15 cellular contexts compared by ENCODE assay signal in the genomic region with DNA sequence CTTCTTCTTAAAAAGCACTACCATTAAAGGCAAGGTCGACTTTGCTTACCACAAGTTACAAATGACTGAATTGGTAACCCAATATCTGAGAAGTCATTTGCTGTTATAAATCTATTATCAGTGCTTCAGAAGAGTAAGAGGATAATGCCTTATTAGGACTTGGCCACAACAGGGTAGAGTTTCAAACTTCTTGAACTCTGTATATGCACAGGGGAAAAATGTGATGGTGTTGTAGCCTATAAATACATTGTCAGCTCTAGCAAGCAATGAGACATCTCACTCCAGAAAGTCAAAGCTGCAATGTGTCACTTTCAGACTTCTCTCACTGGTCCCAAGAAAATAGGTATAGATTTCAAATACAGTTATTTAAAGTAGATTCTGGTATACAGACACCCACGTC. TPM values are rescaled to one million over a fixed set of nuclear protein-coding genes. Genes with fewer than 3 reads are reported as not detected.
A peak's percentile ranks its signal among the peaks of the same experiment; 100 is the strongest.
DNase-seq lines count a peak whose midpoint lies in the region; ATAC-seq and TF ChIP-seq lines count a peak whose summit lies in the region.
"Had no signal": no experiment of that assay in that cellular context is flagged by ENCODE, and none has a peak within 500 bp of the region (broad histone marks: within the 10 kb centered on the region; RNA-seq: fewer than 3 reads in every experiment).

No MANE protein-coding gene starts in this region.

- H3K4me2 ChIP-seq in PC-9: no peak overlapping the region

- ATAC-seq in GM18868 (IDR thresholded peaks at IDR 0.05; ENCODE audit: unreplicated experiment): peak; percentile 67
- peak; percentile 70 for ATAC-seq in GM21786 (IDR thresholded peaks at IDR 0.05; ENCODE audit: unreplicated experiment)
- ATAC-seq in HG03103 (IDR thresholded peaks at IDR 0.05; ENCODE audit: low read depth, unreplicated experiment): peak; percentile 45
- ATAC-seq in gastroesophageal sphincter: no peak
- ATAC-seq: foreskin keratinocyte had no signal

- H2AFZ ChIP-seq in PC-9: peak overlapping the region; percentile 43; the same call in 1 of the 2 replicates
- H2AFZ ChIP-seq: GM23248 had no signal

- H3K4me1 ChIP-seq in PC-9 (replicated peaks; ENCODE audit: insufficient read depth) (no peaks in the 10 kb centered on the region), gastroesophageal sphincter (no peaks in the 10 kb centered on the region)
- H3K4me1 ChIP-seq: foreskin keratinocyte had no signal

- intact Hi-C loops in PC-9 (cut with micrococcal nuclease; ENCODE audit: unreplicated experiment): no loop called here

- H3K36me3 ChIP-seq in PC-9 (ENCODE audit: low read depth) (no peaks in the 10 kb centered on the region), gastroesophageal sphincter (no peaks in the 10 kb centered on the region)
- H3K36me3 ChIP-seq: SJCRH30 had no signal

- no peaks in the 10 kb centered on the region for H4K20me1 ChIP-seq in PC-9 (ENCODE audit: insufficient read depth)

- no peaks in the 10 kb centered on the region; the same call in 1 of the 2 replicates for H3K9me3 ChIP-seq in PC-9 (ENCODE audit: insufficient read depth, low read depth)
- no peaks in the 10 kb centered on the region for H3K9me3 ChIP-seq in gastroesophageal sphincter
- H3K9me3 ChIP-seq: SJCRH30 had no signal

- DNase-seq in PC-9 (no peak), HuH-7.5 (ENCODE audit: low spot score) (no peak), SKM-1 (lab: John Stamatoyannopoulos, UW; ENCODE audit: unreplicated experiment) (no peak), T1000 (lab: John Stamatoyannopoulos, UW) (no peak)
- DNase-seq: activated naive CD4-positive, alpha-beta T cell treated with anti-CD3 and anti-CD28 coated beads, Interleukin-2, amount 50 U/mL, for 16 hours; foreskin keratinocyte; GM23248; NCI-H2081 treated with DMSO at 0.1 percent for 48 hours; nucleus accumbens; SJCRH30 had no signal

- TF ChIP-seq CTCF in PC-9 (conservative IDR thresholded peaks at IDR 0.05) (no peak), gastroesophageal sphincter (IDR thresholded peaks at IDR 0.05) (no peak)

- no peak for TF ChIP-seq POLR2A in gastroesophageal sphincter (IDR thresholded peaks at IDR 0.05)

- no peak for TF ChIP-seq EP300 in gastroesophageal sphincter (IDR thresholded peaks at IDR 0.05)

- H3K27ac ChIP-seq in PC-9 (no peak overlapping the region), gastroesophageal sphincter (no peak overlapping the region)
- H3K27ac ChIP-seq: foreskin keratinocyte, GM23248, SJCRH30 had no signal

- no TSS peak for BruUV-seq in PC-9 (replicated peaks; lab: Mats Ljungman, UMichigan)

- POLR2A ChIA-PET in PC-9 (lab: Charles Lee; ENCODE audit: unreplicated experiment): no interaction called here

- no peaks in the 10 kb centered on the region for H3K79me2 ChIP-seq in PC-9 (ENCODE audit: low read depth)

- 67 to 75% methylated on average over 2 of the region's 2 CpGs for WGBS in gastroesophageal sphincter (ENCODE audit: low coverage in 1 of 2), 2 donors

- H3K27me3 ChIP-seq in PC-9 (ENCODE audit: insufficient read depth, low read depth) (no peaks in the 10 kb centered on the region), gastroesophageal sphincter (no peaks in the 10 kb centered on the region)
- H3K27me3 ChIP-seq: foreskin keratinocyte, SJCRH30 had no signal

- H3K4me3 ChIP-seq in PC-9 (no peak overlapping the region), gastroesophageal sphincter (no peak overlapping the region)
- H3K4me3 ChIP-seq: GM23248, SJCRH30 had no signal

- no peaks in the 10 kb centered on the region for H3F3A ChIP-seq in PC-9 (ENCODE audit: insufficient read depth, low read depth)

- CTCF ChIA-PET in PC-9 (lab: Charles Lee): no interaction called here

- no peaks in the 10 kb centered on the region; the same call in 1 of the 2 replicates for H3K9me2 ChIP-seq in PC-9 (ENCODE audit: insufficient read depth)

RNA-seq across cellular contexts. Expression of gene TFEC, which starts 9.3 kb away (rescaled TPM):
- total RNA-seq in PC-9 (2021) (not detected in 2 replicates), gastroesophageal sphincter (1 to 10 TPM; 3.3 to 6.2 (median 4.9) TPM)
- total RNA-seq: bronchial epithelial cell, foreskin keratinocyte, GM23248 had no signal
